Comparison of ENCODE assay signal across 23 cellular contexts in genomic region chr3:119434703-119435102, GRCh38. TPM values are rescaled to one million over a fixed set of nuclear protein-coding genes. Genes with fewer than 3 reads are reported as not detected.
DNase-seq lines count a peak whose midpoint lies in the region; ATAC-seq, FAIRE-seq and TF ChIP-seq lines count a peak whose summit lies in the region.
"Had no signal": no experiment of that assay in that cellular context is flagged by ENCODE, and none has a peak within 500 bp of the region (broad histone marks: within the 10 kb centered on the region; RNA-seq: fewer than 3 reads in every experiment).

No MANE protein-coding gene starts in this region.

- H3K9ac ChIP-seq in H9 (ENCODE audit: extremely low read depth, insufficient read length, low read length), result no peak overlapping the region
- no peak overlapping the region for H3K9ac ChIP-seq in K562 (ENCODE audit: insufficient read depth in 1 of 2, low read depth in 2 of 2, low read length in 2 of 2)

- H3T11ph ChIP-seq in H9 (ENCODE audit: low read length), result no peak overlapping the region

- no CpG with 5 or more reads among the region's 4 CpGs for WGBS in H9 (ENCODE audit: extremely low coverage, insufficient read length, low lambda C conversion rate)
- 96% methylated on average over 4 of the region's 4 CpGs for WGBS in K562 (ENCODE audit: insufficient coverage, low coverage, missing lambda C conversion rate)

- H3K23ac ChIP-seq in H9 (ENCODE audit: insufficient read length, low read depth, low read length), result no peak overlapping the region

- POLR2A ChIA-PET in K562 (lab: Yijun Ruan, JAX), result no interaction called here
- POLR2A ChIA-PET in CD4-positive, alpha-beta T cell (lab: Charles Lee), result interaction anchor here (0.7 kb wide), 2 partner anchors 29 to 529 kb away, joined by 3 read pairs; partner anchors contain the start of gene TMEM39A

- no peaks in the 10 kb centered on the region for H3K79me1 ChIP-seq in H9 (ENCODE audit: insufficient read depth, low read depth, low read length, poor library complexity, severe bottlenecking)

- ATAC-seq in K562 (no peak), mucosa of descending colon (no peak), HG02938 (IDR thresholded peaks at IDR 0.05; ENCODE audit: unreplicated experiment) (no peak)
- no peak for ATAC-seq in CD4-positive, alpha-beta T cell (ENCODE audit: poor library complexity)

- H4K20me1 ChIP-seq in H9 (ENCODE audit: control insufficient read depth, insufficient read depth, insufficient read length) (no peaks in the 10 kb centered on the region), K562 (replicated peaks; ENCODE audit: control insufficient read depth, insufficient read depth, low read length) (no peaks in the 10 kb centered on the region)

- TF ChIP-seq EP300 in K562 (IDR thresholded peaks at IDR 0.05; ENCODE audit: low read length), result no peak

- H3K9me3 Mint-ChIP-seq in H9 (peaks cover 8 to 14% of the 10 kb centered on the region in 2 experiments), type B pancreatic cell (no peaks in the 10 kb centered on the region)
- H3K9me3 Mint-ChIP-seq in CD4-positive, alpha-beta T cell, result peaks cover 5% of the 10 kb centered on the region

- H3K4me3 ChIP-seq in BE2C (ENCODE audit: low read depth, low read length) (no peak overlapping the region), K562 (no peak overlapping the region), mucosa of descending colon (no peak overlapping the region)
- H3K4me3 ChIP-seq: Peyer's patch, SJCRH30 had no signal

- no peak overlapping the region for H2BK20ac ChIP-seq in H9 (ENCODE audit: low read depth, low read length, poor library complexity, severe bottlenecking)

- no peak overlapping the region for H3K4me2 ChIP-seq in H9 (ENCODE audit: insufficient read depth, insufficient read length, low read length)
- no peak overlapping the region for H3K4me2 ChIP-seq in K562 (ENCODE audit: insufficient read depth, low read length)

- H3K36me3 Mint-ChIP-seq in H9 (ENCODE audit: insufficient read depth in 1 of 3, low read depth in 3 of 3), result peaks cover 59 to 82% (median 81%) of the 10 kb centered on the region in 3 experiments
- peaks cover 76% of the 10 kb centered on the region for H3K36me3 Mint-ChIP-seq in type B pancreatic cell
- H3K36me3 Mint-ChIP-seq in CD4-positive, alpha-beta T cell (ENCODE audit: low read depth), result peaks cover 95% of the 10 kb centered on the region

- H3K4ac ChIP-seq in H9 (ENCODE audit: low read depth, low read length), result no peak overlapping the region

- no peak overlapping the region for H2BK5ac ChIP-seq in H9 (ENCODE audit: insufficient read length, low read length)

- H3K4me1 Mint-ChIP-seq in H9 (no peaks in the 10 kb centered on the region), type B pancreatic cell (ENCODE audit: unreplicated experiment) (no peaks in the 10 kb centered on the region)
- no peaks in the 10 kb centered on the region for H3K4me1 Mint-ChIP-seq in CD4-positive, alpha-beta T cell (ENCODE audit: low read depth)

- no peak for TF ChIP-seq RAD21 in K562 (CRISPR knock-in tag; conservative IDR thresholded peaks at IDR 0.05 in 1 of 2, IDR thresholded peaks at IDR 0.05 in 1 of 2)

- H4K91ac ChIP-seq in H9 (ENCODE audit: insufficient read length, low read depth, low read length), result no peak overlapping the region

- intact Hi-C loops in K562 (cut with micrococcal nuclease) (no loop called here), mucosa of descending colon (cut with DNase I, micrococcal nuclease) (no loop called here)
- intact Hi-C loops in CD4-positive, alpha-beta T cell (cut with DNase I, micrococcal nuclease), result no loop called here

- no peak overlapping the region for H3K27ac ChIP-seq in H9 (ENCODE audit: insufficient read length, low read depth, low read length)
- no peak overlapping the region for H3K27ac ChIP-seq in K562 (ENCODE audit: extremely low read depth, low read depth, low read length)
- H3K27ac ChIP-seq in CD4-positive, alpha-beta T cell (ENCODE audit: low read depth, low read length), result no peak overlapping the region
- H3K27ac ChIP-seq: Peyer's patch, SJCRH30 had no signal

- TF ChIP-seq CTCF in BE2C (IDR thresholded peaks at IDR 0.05; ENCODE audit: low read depth, low read length), result peak; percentile 34
- 0 out of 3 replicates have a peak, but pooled peaks have one; percentile 21 for TF ChIP-seq CTCF in H9 (conservative IDR thresholded peaks at IDR 0.05)
- no peak for TF ChIP-seq CTCF in K562 (IDR thresholded peaks at IDR 0.05 in 2 of 3, conservative IDR thresholded peaks at IDR 0.05 in 1 of 3; ENCODE audit: insufficient read depth in 2 of 3, low read depth in 1 of 3, low read length in 3 of 3)
- TF ChIP-seq CTCF in type B pancreatic cell (conservative IDR thresholded peaks at IDR 0.05), result no peak
- TF ChIP-seq CTCF in mucosa of descending colon (IDR thresholded peaks at IDR 0.05), result no peak
- TF ChIP-seq CTCF in CD4-positive, alpha-beta T cell (IDR thresholded peaks at IDR 0.05), result no peak

- DNase-seq in BE2C (no peak), H9 (no peak), K562 (ENCODE audit: extremely low read depth in 1 of 4, low spot score in 3 of 4) (no peak), type B pancreatic cell (ENCODE audit: extremely low spot score, unreplicated experiment) (no peak), mucosa of descending colon (no peak)
- no peak for DNase-seq in CD4-positive, alpha-beta T cell
- DNase-seq: ACHN; C1 segment of cervical spinal cord; Calu3; CD8-positive, alpha-beta memory T cell; EL; KG1; NCI-H1092 treated with DMSO at 0.1 percent for 48 hours; NCI-H146; NCI-H2029; NCI-H2227 treated with DMSO at 0.1 percent for 48 hours; NCI-H510A treated with DMSO at 0.1 percent for 48 hours; NCI-H748 treated with DMSO at 0.1 percent for 48 hours; Peyer's patch; SJCRH30 had no signal

- TF ChIP-seq POLR2A in K562 (conservative IDR thresholded peaks at IDR 0.05), result no peak

- in situ Hi-C loops in K562 (cut with MboI), result no loop called here

- H2BK12ac ChIP-seq in H9 (ENCODE audit: insufficient read length, low read depth, low read length), result no peak overlapping the region

- H2AFZ ChIP-seq in H9 (ENCODE audit: low read length) (no peak overlapping the region), K562 (ENCODE audit: low read depth, low read length) (no peak overlapping the region)

- no peak overlapping the region for H2BK15ac ChIP-seq in H9 (ENCODE audit: low read depth, low read length)

- no peak overlapping the region for H3K14ac ChIP-seq in H9 (ENCODE audit: insufficient read depth, low read length)

- CTCF ChIA-PET in K562 (lab: Yijun Ruan, JAX; ENCODE audit: low intra/inter-chr PET ratio), result no interaction called here
- CTCF ChIA-PET in CD4-positive, alpha-beta T cell (lab: Charles Lee), result interaction anchor here (0.7 kb wide), 1 partner anchor 713 kb away, joined by 3 read pairs; no protein-coding TSS in a partner anchor

- H3K79me2 ChIP-seq in H9 (ENCODE audit: insufficient read depth, low read length) (no peaks in the 10 kb centered on the region), K562 (ENCODE audit: control insufficient read depth, insufficient read depth, low read length) (no peaks in the 10 kb centered on the region)

- H3K4me3 Mint-ChIP-seq in H9 (no peak overlapping the region), type B pancreatic cell (no peak overlapping the region)
- H3K4me3 Mint-ChIP-seq in CD4-positive, alpha-beta T cell, result no peak overlapping the region
- H3K4me3 Mint-ChIP-seq: CD8-positive, alpha-beta memory T cell; T-helper 1 cell treated with Interleukin-12 subunit alpha and Interleukin-12 subunit beta and Interleukin-4 antibody, amounts not matched to agents 30 μg/mL and 1 μg/mL, for 36 hours had no signal

- no peak overlapping the region for H4K5ac ChIP-seq in H9 (ENCODE audit: insufficient read length, low read depth, low read length)

- H3K9me3 ChIP-seq in BE2C (no peaks in the 10 kb centered on the region), H9 (ENCODE audit: control insufficient read depth, low read depth, low read length) (peaks cover 9% of the 10 kb centered on the region), K562 (replicated peaks; ENCODE audit: control insufficient read depth, insufficient read depth, low read depth, low read length) (no peaks in the 10 kb centered on the region; the same call in 1 of the 2 replicates), mucosa of descending colon (peaks cover 6% of the 10 kb centered on the region)
- peaks cover 6% of the 10 kb centered on the region for H3K9me3 ChIP-seq in CD4-positive, alpha-beta T cell (ENCODE audit: control insufficient read depth, low read length)
- H3K9me3 ChIP-seq: SJCRH30 had no signal

- no peak overlapping the region for H2BK120ac ChIP-seq in H9 (ENCODE audit: low read depth, low read length, poor library complexity, severe bottlenecking)

- no peak overlapping the region for H4K8ac ChIP-seq in H9 (replicated peaks; ENCODE audit: insufficient read length, low read depth, low read length)

- no peak overlapping the region for H3K56ac ChIP-seq in H9 (ENCODE audit: insufficient read length, low read depth, low read length)

- no peak for FAIRE-seq in K562 (lab: Jason Lieb, UNC)
- FAIRE-seq: H1 had no signal

- no peak overlapping the region for H3K18ac ChIP-seq in H9 (ENCODE audit: insufficient read length, low read depth, low read length)

- H3K4me1 ChIP-seq in BE2C (no peaks in the 10 kb centered on the region; the same call in 1 of the 2 replicates), H9 (ENCODE audit: insufficient read depth, low read length) (no peaks in the 10 kb centered on the region), K562 (replicated peaks in 1 of 2; ENCODE audit: control insufficient read depth in 2 of 2, insufficient read depth in 2 of 2, low read length in 2 of 2) (no peaks in the 10 kb centered on the region), mucosa of descending colon (ENCODE audit: low read depth) (no peaks in the 10 kb centered on the region)
- H3K4me1 ChIP-seq: Peyer's patch, SJCRH30 had no signal

- H2AK5ac ChIP-seq in H9 (ENCODE audit: insufficient read length, low read length), result no peak overlapping the region

- H3K27me3 ChIP-seq in BE2C (no peaks in the 10 kb centered on the region), H9 (ENCODE audit: insufficient read depth, low read length) (no peaks in the 10 kb centered on the region), K562 (ENCODE audit: control insufficient read depth in 2 of 2, insufficient read depth in 2 of 2, low read length in 2 of 2) (no peaks in the 10 kb centered on the region)
- no peaks in the 10 kb centered on the region for H3K27me3 ChIP-seq in CD4-positive, alpha-beta T cell (ENCODE audit: control insufficient read depth, insufficient read depth, low read length)
- H3K27me3 ChIP-seq: Peyer's patch, SJCRH30 had no signal

- no TSS peak for BruUV-seq in K562 (replicated peaks; lab: Mats Ljungman, UMichigan)

- no peaks in the 10 kb centered on the region for H3K23me2 ChIP-seq in H9 (ENCODE audit: insufficient read length, low read depth, low read length, poor library complexity, severe bottlenecking)

- H3K36me3 ChIP-seq in BE2C, result peaks cover 75% of the 10 kb centered on the region
- peaks cover 79% of the 10 kb centered on the region for H3K36me3 ChIP-seq in K562 (ENCODE audit: control insufficient read depth, insufficient read depth, low read length)
- peaks cover 19% of the 10 kb centered on the region for H3K36me3 ChIP-seq in mucosa of descending colon (ENCODE audit: low read depth)

- no peaks in the 10 kb centered on the region for H3K9me1 ChIP-seq in K562 (ENCODE audit: control insufficient read depth, insufficient read depth, low read length)

- H3K27ac Mint-ChIP-seq in H9 (no peak overlapping the region), type B pancreatic cell (peak overlapping the region; percentile 31)
- H3K27ac Mint-ChIP-seq in CD4-positive, alpha-beta T cell, result no peak overlapping the region
- H3K27ac Mint-ChIP-seq: T-helper 1 cell treated with Interleukin-12 subunit alpha and Interleukin-12 subunit beta and Interleukin-4 antibody, amounts not matched to agents 30 μg/mL and 1 μg/mL, for 36 hours had no signal

- no peaks in the 10 kb centered on the region; the same call in 1 of the 2 replicates for H3K27me3 Mint-ChIP-seq in H9 (ENCODE audit: low read depth)
- no peaks in the 10 kb centered on the region for H3K27me3 Mint-ChIP-seq in type B pancreatic cell
- H3K27me3 Mint-ChIP-seq in CD4-positive, alpha-beta T cell, result no peaks in the 10 kb centered on the region
- H3K27me3 Mint-ChIP-seq: CD8-positive, alpha-beta memory T cell had no signal

RNA-seq across cellular contexts. Expression of gene TMEM39A, which starts 28.7 kb away (rescaled TPM):
- 44.3 TPM for polyA plus RNA-seq in BE2C (2012; ENCODE audit: insufficient read depth, insufficient read length, low read depth)
- total RNA-seq in H9 (2021) (40.4 and 45.0 TPM in 2 replicates), K562 (2014; rRNA removed) (13.4 and 19.6 TPM in 2 replicates), K562 (2014; rRNA removed; fragmentation: Illumina TruSeq; extraction: Trizol) (16.6 and 18.3 TPM in 2 replicates), K562 (2015; rRNA removed; fragmentation: Illumina TruSeq; extraction: Trizol) (13.6 and 15.4 TPM in 2 replicates), K562 (2021) (25.7 and 27.1 TPM in 2 replicates), type B pancreatic cell (ENCODE audit: low replicate concordance) (65.9 and 66.0 TPM in 2 replicates), mucosa of descending colon (10 to 100 TPM; 24.0 to 32.2 (median 26.5) TPM)
- 100 and 139 TPM in 2 replicates for total RNA-seq in K562 (2011; cell fraction: chromatin; rRNA removed; ENCODE audit: low replicate concordance)
- total RNA-seq in K562 (2011; cell fraction: nucleolus; rRNA removed), result 53.2 and 55.5 TPM in 2 replicates
- 85.4 and 97.5 TPM in 2 replicates for total RNA-seq in K562 (2011; cell fraction: nucleoplasm; rRNA removed)
- polyA plus RNA-seq in K562 (2011; rRNA removed) (41.5 and 64.0 TPM in 2 replicates), K562 (2014; fragmentation: Illumina TruSeq; extraction: Trizol) (12.0 and 13.6 TPM in 2 replicates), K562 (2014; fragmentation: Nextera tagmentation; extraction: Ambion mirVana) (10 to 100 TPM; 15.0 to 15.3 TPM), K562 (2014; rRNA removed) (17.1 and 24.9 TPM in 2 replicates)
- polyA plus RNA-seq in K562 (2011; cell fraction: cytosol; rRNA removed), result 17.7 and 37.5 TPM in 2 replicates
- 89.7 and 134 TPM in 2 replicates for polyA plus RNA-seq in K562 (2011; cell fraction: nucleus; rRNA removed)
- polyA plus RNA-seq in K562 (2012), result 14.0 and 21.7 TPM in 2 replicates
- 67.7 and 85.7 TPM in 2 replicates for polyA minus RNA-seq in K562 (2011; rRNA and poly(A)+ RNA removed)
- polyA minus RNA-seq in K562 (2011; cell fraction: cytosol; rRNA and poly(A)+ RNA removed), result 12.7 and 13.8 TPM in 2 replicates
- 35.4 and 74.1 TPM in 2 replicates for polyA minus RNA-seq in K562 (2011; cell fraction: nucleus; rRNA and poly(A)+ RNA removed)
- total RNA-seq in CD4-positive, alpha-beta T cell, result 10 to 100 TPM; 54.1 to 58.0 TPM

RNA-seq across cellular contexts. Expression of gene POGLUT1, which starts 34.1 kb away (rescaled TPM):
- 39.8 TPM for polyA plus RNA-seq in BE2C (2012; ENCODE audit: insufficient read depth, insufficient read length, low read depth)
- total RNA-seq in H9 (2021) (22.9 and 23.3 TPM in 2 replicates), K562 (2014; rRNA removed) (5.2 and 10.6 TPM in 2 replicates), K562 (2014; rRNA removed; fragmentation: Illumina TruSeq; extraction: Trizol) (12.2 and 13.9 TPM in 2 replicates), K562 (2015; rRNA removed; fragmentation: Illumina TruSeq; extraction: Trizol) (11.0 and 11.5 TPM in 2 replicates), K562 (2021) (11.6 and 11.7 TPM in 2 replicates), type B pancreatic cell (ENCODE audit: low replicate concordance) (11.4 and 24.1 TPM in 2 replicates), mucosa of descending colon (10 to 100 TPM; 11.9 to 19.8 (median 18.6) TPM)
- total RNA-seq in K562 (2011; cell fraction: chromatin; rRNA removed; ENCODE audit: low replicate concordance), result 28.4 and 47.6 TPM in 2 replicates
- 20.9 and 21.5 TPM in 2 replicates for total RNA-seq in K562 (2011; cell fraction: nucleolus; rRNA removed)
- 27.1 and 38.6 TPM in 2 replicates for total RNA-seq in K562 (2011; cell fraction: nucleoplasm; rRNA removed)
- polyA plus RNA-seq in K562 (2011; rRNA removed) (11.7 and 14.4 TPM in 2 replicates), K562 (2014; fragmentation: Illumina TruSeq; extraction: Trizol) (8.7 and 10.7 TPM in 2 replicates), K562 (2014; fragmentation: Nextera tagmentation; extraction: Ambion mirVana) (10 to 100 TPM; 14.2 to 17.5 TPM), K562 (2014; rRNA removed) (8.7 and 12.1 TPM in 2 replicates)
- polyA plus RNA-seq in K562 (2011; cell fraction: cytosol; rRNA removed), result 2.3 and 5.5 TPM in 2 replicates
- 18.0 and 18.4 TPM in 2 replicates for polyA plus RNA-seq in K562 (2011; cell fraction: nucleus; rRNA removed)
- 8.7 and 10.1 TPM in 2 replicates for polyA plus RNA-seq in K562 (2012)
- polyA minus RNA-seq in K562 (2011; rRNA and poly(A)+ RNA removed), result 25.3 and 27.1 TPM in 2 replicates
- polyA minus RNA-seq in K562 (2011; cell fraction: cytosol; rRNA and poly(A)+ RNA removed), result 8.9 and 9.4 TPM in 2 replicates
- polyA minus RNA-seq in K562 (2011; cell fraction: nucleus; rRNA and poly(A)+ RNA removed), result 15.9 and 17.3 TPM in 2 replicates
- 10 to 100 TPM; 14.3 to 14.4 TPM for total RNA-seq in CD4-positive, alpha-beta T cell

Comparison
In these comparisons a context has a peak if more than half of its experiments do, and no peak if none do; other contexts are left out.
1. CTCF ChIP-seq: peak in BE2C (single experiment) and H9 (single experiment); none in K562 (0 of 3), type B pancreatic cell (single experiment), mucosa of descending colon (single experiment) and CD4-positive, alpha-beta T cell (single experiment).